20 cellular contexts compared by ENCODE assay signal in genomic region chr5:80615266-80615914, GRCh38. TPM values are rescaled to one million over a fixed set of nuclear protein-coding genes. Genes with fewer than 3 reads are reported as not detected.
DNase-seq lines count a peak whose midpoint lies in the region; ATAC-seq and TF ChIP-seq lines count a peak whose summit lies in the region.
"Had no signal": no experiment of that assay in that cellular context is flagged by ENCODE, and none has a peak within 500 bp of the region (broad histone marks: within the 10 kb centered on the region; RNA-seq: fewer than 3 reads in every experiment).

No MANE protein-coding gene starts in this region.

- no peaks in the 10 kb centered on the region for H4K20me1 ChIP-seq in DND-41 (ENCODE audit: insufficient read depth, low read length)

- ATAC-seq in DND-41 (ENCODE audit: insufficient read depth, low read depth) (0 out of 3 replicates have a peak, but pooled peaks have one; percentile 12), HG03378 (IDR thresholded peaks at IDR 0.05; ENCODE audit: unreplicated experiment) (no peak)
- ATAC-seq: PC-3 had no signal

- H3K79me2 ChIP-seq in DND-41 (ENCODE audit: insufficient read depth, low read length): no peaks in the 10 kb centered on the region

- H3K4me1 ChIP-seq in DND-41 (ENCODE audit: insufficient read depth, low read length): no peaks in the 10 kb centered on the region

- H3K27ac ChIP-seq in DND-41 (ENCODE audit: low read length): no peak overlapping the region
- H3K27ac ChIP-seq: C4-2B, SJSA1 had no signal

- TF ChIP-seq CTCF in DND-41 (IDR thresholded peaks at IDR 0.05; ENCODE audit: borderline replicate concordance, extremely low read depth, low read length, poor library complexity, severe bottlenecking) (no peak), GM20000 (IDR thresholded peaks at IDR 0.05; ENCODE audit: extremely low read depth, missing control alignments) (no peak)

- H2AFZ ChIP-seq in DND-41 (ENCODE audit: low read depth, low read length): no peak overlapping the region

- H3K27me3 ChIP-seq in DND-41 (ENCODE audit: insufficient read depth, low read length, poor library complexity): no peaks in the 10 kb centered on the region
- H3K27me3 ChIP-seq: SJSA1 had no signal

- H3K4me3 ChIP-seq in DND-41 (ENCODE audit: low read depth in 1 of 2, low read length in 2 of 2): no peak overlapping the region
- H3K4me3 ChIP-seq: SJSA1 had no signal

- H3K36me3 ChIP-seq in DND-41 (ENCODE audit: insufficient read depth, low read length): peaks cover 4% of the 10 kb centered on the region; the same call in 1 of the 2 replicates
- H3K36me3 ChIP-seq: SJSA1 had no signal

- peaks cover 2% of the 10 kb centered on the region for H3K9me3 ChIP-seq in DND-41 (ENCODE audit: insufficient read depth, low read length, severe bottlenecking)
- H3K9me3 ChIP-seq: SJSA1 had no signal

- H3K9ac ChIP-seq in DND-41 (ENCODE audit: low read depth, low read length): no peak overlapping the region

- H3K4me2 ChIP-seq in DND-41 (ENCODE audit: insufficient read depth, low read length): no peak overlapping the region

- DNase-seq in DND-41 (no peak), RPMI7951 (ENCODE audit: low read depth) (peak; percentile 5), globus pallidus (ENCODE audit: low spot score) (peak; percentile 7), pons (ENCODE audit: low spot score) (peak; percentile 6), GM20000 (ENCODE audit: low spot score) (no peak)
- DNase-seq in activated naive CD4-positive, alpha-beta T cell (lab: John Stamatoyannopoulos, UW): no peak
- DNase-seq: COR-L47; DMS153; H9; MV-4-11; NCI-H1417; NCI-H187 treated with DMSO at 0.1 percent for 48 hours; NCI-H2171; NCI-H446; NK-92 treated with Interleukin-12 subunit alpha and Interleukin-12 subunit beta, amount 100 ng/mL, for 24 hours; PC-3 had no signal

RNA-seq across cellular contexts. Expression of gene MSH3, which starts 39.1 kb away (rescaled TPM):
- total RNA-seq in RPMI7951 (2014; rRNA removed; shearing (Covaris generic)): 6.6 and 10.1 TPM in 2 replicates

RNA-seq across cellular contexts. Expression of gene DHFR, which starts 39.4 kb away (rescaled TPM):
- 67.8 and 81.2 TPM in 2 replicates for total RNA-seq in RPMI7951 (2014; rRNA removed; shearing (Covaris generic))

RNA-seq across cellular contexts. Expression of gene ANKRD34B, which starts 45.3 kb away (rescaled TPM):
- not detected in 2 replicates for total RNA-seq in RPMI7951 (2014; rRNA removed; shearing (Covaris generic))
- total RNA-seq: A673, PC-3, SJSA1 had no signal

Comparison
In these comparisons a context has a peak if more than half of its experiments do, and no peak if none do; other contexts are left out.
1. DNase-seq: peak in RPMI7951 (single experiment), globus pallidus (single experiment) and pons (single experiment); none in DND-41 (single experiment), activated naive CD4-positive, alpha-beta T cell (0 of 4) and GM20000 (single experiment).